Comparison of ENCODE assay signal across 7 cellular contexts in genomic region chr16:8704098-8704497, GRCh38.
"Had no signal": no experiment of that assay in that cellular context is flagged by ENCODE, and none has a peak within 500 bp of the region (broad histone marks: within the 10 kb centered on the region; RNA-seq: fewer than 3 reads in every experiment).

No MANE protein-coding gene starts in this region.

- ATAC-seq: GM23338 had no signal

- H3K4me2 ChIP-seq: GM23338 had no signal

- FAIRE-seq: H1, H54, HTR-8/SVneo had no signal

- DNase-seq: H9, HCEC 1CT, KBM-7 had no signal

- H2AFZ ChIP-seq: GM23338 had no signal

- H3K4me3 ChIP-seq: GM23338 had no signal
